8 cellular contexts compared by ENCODE assay signal in the genomic region with DNA sequence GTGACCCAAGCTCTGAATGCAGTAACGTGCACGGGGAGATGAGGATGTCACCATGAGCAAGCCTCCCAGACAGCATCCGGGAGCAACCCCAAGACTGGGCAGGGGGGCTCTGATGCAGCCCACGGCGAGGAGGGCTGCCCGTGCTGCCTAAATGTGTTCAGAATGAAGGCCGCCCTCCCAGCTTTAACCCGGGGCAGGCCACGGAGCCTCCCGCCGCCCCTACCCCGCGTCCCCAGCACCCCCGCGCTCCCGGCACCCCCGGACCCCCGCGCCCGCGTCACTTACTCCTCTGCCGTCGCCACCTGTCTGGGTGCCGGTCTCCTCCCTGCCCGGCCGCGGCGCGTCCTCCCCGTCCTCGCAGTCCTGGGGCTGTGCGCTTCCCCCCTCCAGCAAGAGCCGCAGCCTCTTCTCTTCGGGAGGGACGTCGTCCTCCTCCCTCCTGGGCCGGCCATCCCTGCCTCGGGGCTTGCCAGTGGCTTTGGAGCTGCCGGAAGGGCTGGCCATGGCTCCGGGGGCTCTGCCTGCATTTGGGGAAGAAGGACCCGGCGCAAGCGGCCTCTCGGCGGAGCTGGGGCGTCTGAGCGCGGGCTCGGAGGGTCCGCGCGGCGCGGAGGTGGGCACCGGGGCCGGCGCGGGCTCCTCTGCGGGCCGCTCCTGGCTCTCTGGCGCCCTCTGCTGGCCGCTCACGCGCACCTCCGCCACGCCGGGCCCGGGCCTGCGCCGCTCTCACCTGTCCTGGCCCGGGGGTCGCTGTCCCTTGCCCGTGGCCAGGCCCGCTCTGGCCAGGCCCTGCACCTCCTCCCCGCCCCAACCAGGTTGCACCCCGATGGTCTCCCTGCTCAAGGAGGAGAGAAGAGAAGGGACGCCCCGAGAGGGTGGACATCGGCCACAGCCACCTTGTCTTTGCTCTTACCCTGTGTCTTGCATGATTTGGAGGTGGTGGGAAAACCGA. TPM values are rescaled to one million over a fixed set of nuclear protein-coding genes. Genes with fewer than 3 reads are reported as not detected.
DNase-seq lines count a peak whose midpoint lies in the region; ATAC-seq, FAIRE-seq and TF ChIP-seq lines count a peak whose summit lies in the region.
"Not testable (repeated sequence)": the region's sequence is repeated elsewhere in the genome, so short reads cannot be mapped to it uniquely, and the experiment has no call there.

No MANE protein-coding gene starts in this region.

- peak; percentile 51 for TF ChIP-seq CTCF in CD4-positive, alpha-beta T cell (IDR thresholded peaks at IDR 0.05)
- TF ChIP-seq CTCF in HEK293 (tag by site-specific recombination; IDR thresholded peaks at IDR 0.05) (peak; percentile 64; the same call in 1 of the 2 replicates), K562 (IDR thresholded peaks at IDR 0.05 in 2 of 3, conservative IDR thresholded peaks at IDR 0.05 in 1 of 3; ENCODE audit: insufficient read depth in 2 of 3, low read depth in 1 of 3, low read length in 3 of 3) (peak; percentile 34 to 83 (median 64))

- intact Hi-C loops in CD4-positive, alpha-beta T cell (cut with DNase I, micrococcal nuclease): loop anchor here (5.0 to 10.0 kb wide), 2 partner anchors 56 to 783 kb away; a partner anchor contains a TSS
- intact Hi-C loops in activated CD4-positive, alpha-beta T cell treated with anti-CD3 and anti-CD28 coated beads for 36 hours (cut with DNase I, micrococcal nuclease): loop anchor here (1.0 to 5.0 kb wide), 2 partner anchors 56 kb away; a partner anchor contains a TSS
- intact Hi-C loops in K562 (cut with micrococcal nuclease): loop anchor here (10.0 kb wide), 1 partner anchor 87 kb away; no protein-coding TSS in a partner anchor
- intact Hi-C loops in left cardiac atrium (cut with DNase I): not testable (repeated sequence)

- H3K27me3 Mint-ChIP-seq in CD4-positive, alpha-beta T cell; activated CD4-positive, alpha-beta T cell treated with anti-CD3 and anti-CD28 coated beads for 36 hours: not testable (repeated sequence)

- BruUV-seq in K562 (replicated peaks; lab: Mats Ljungman, UMichigan): not testable (repeated sequence)

- not testable (repeated sequence) for H4K20me1 ChIP-seq in K562 (replicated peaks; ENCODE audit: control insufficient read depth, insufficient read depth, low read length)

- H3K36me3 Mint-ChIP-seq in CD4-positive, alpha-beta T cell (ENCODE audit: low read depth); activated CD4-positive, alpha-beta T cell treated with anti-CD3 and anti-CD28 coated beads for 36 hours (ENCODE audit: low read depth): not testable (repeated sequence)

- H3K36me3 ChIP-seq in HEK293 (ENCODE audit: control insufficient read depth in 2 of 2, insufficient read depth in 1 of 2, low read length in 2 of 2); K562 (ENCODE audit: control insufficient read depth, insufficient read depth, low read length); neuronal stem cell (replicated peaks in 1 of 2; ENCODE audit: control insufficient read depth in 2 of 2, insufficient read depth in 2 of 2, low read length in 2 of 2): not testable (repeated sequence)

- not testable (repeated sequence) for H3K27me3 ChIP-seq in CD4-positive, alpha-beta T cell (ENCODE audit: control insufficient read depth, insufficient read depth, low read length); K562 (ENCODE audit: control insufficient read depth in 2 of 2, insufficient read depth in 2 of 2, low read length in 2 of 2); neuronal stem cell (ENCODE audit: control insufficient read depth in 3 of 3, insufficient read depth in 3 of 3, low read depth in 1 of 3, low read length in 3 of 3)

- ATAC-seq in CD4-positive, alpha-beta T cell (ENCODE audit: poor library complexity): peak; percentile 52
- ATAC-seq in activated CD4-positive, alpha-beta T cell treated with anti-CD3 and anti-CD28 coated beads for 36 hours: peak; percentile 55
- ATAC-seq in K562: peak; percentile 76
- not testable (repeated sequence) for ATAC-seq in left cardiac atrium

- not testable (repeated sequence) for FAIRE-seq in K562 (lab: Jason Lieb, UNC)

- not testable (repeated sequence) for H3K79me1 ChIP-seq in neuronal stem cell (ENCODE audit: low read depth, low read length)

- H2AFZ ChIP-seq in K562 (ENCODE audit: low read depth, low read length): peak overlapping the region; percentile 55; the same call in 1 of the 2 replicates
- H2AFZ ChIP-seq in neuronal stem cell (ENCODE audit: low read length): peak overlapping the region; percentile 95

- not testable (repeated sequence) for TF ChIP-seq POLR2A in K562 (conservative IDR thresholded peaks at IDR 0.05)

- not testable (repeated sequence) for H3K27ac ChIP-seq in CD4-positive, alpha-beta T cell (ENCODE audit: low read depth, low read length); HEK293 (ENCODE audit: extremely low read depth, low read depth, low read length); K562 (ENCODE audit: extremely low read depth, low read depth, low read length); neuronal stem cell (replicated peaks; ENCODE audit: low read length)

- not testable (repeated sequence) for H3K9me3 Mint-ChIP-seq in CD4-positive, alpha-beta T cell; activated CD4-positive, alpha-beta T cell treated with anti-CD3 and anti-CD28 coated beads for 36 hours (ENCODE audit: low read depth)

- in situ Hi-C loops in K562 (cut with MboI): not testable (repeated sequence)

- H3K4me3 ChIP-seq in HEK293 (ENCODE audit: low read depth, low read length): peak overlapping the region; percentile 45
- H3K4me3 ChIP-seq in K562: peak overlapping the region; percentile 23; the same call in 1 of the 2 replicates
- peak overlapping the region; percentile 44 to 80 for H3K4me3 ChIP-seq in neuronal stem cell (ENCODE audit: low read length in 2 of 2)

- WGBS in K562 (ENCODE audit: insufficient coverage, low coverage, missing lambda C conversion rate): 2% methylated on average over 37 of the region's 80 CpGs
- no CpG with 5 or more reads among the region's 80 CpGs for WGBS in neuronal stem cell (ENCODE audit: extremely low coverage in 2 of 2, insufficient read length in 2 of 2, insufficient replicate concordance in 1 of 2), 2 donors

- TF ChIP-seq RAD21 in K562 (CRISPR knock-in tag; conservative IDR thresholded peaks at IDR 0.05 in 1 of 2, IDR thresholded peaks at IDR 0.05 in 1 of 2): peak; percentile 53 to 60

- H3K9me1 ChIP-seq in K562 (ENCODE audit: control insufficient read depth, insufficient read depth, low read length): not testable (repeated sequence)

- not testable (repeated sequence) for H3K27ac Mint-ChIP-seq in CD4-positive, alpha-beta T cell; activated CD4-positive, alpha-beta T cell treated with anti-CD3 and anti-CD28 coated beads for 36 hours

- peak overlapping the region; percentile 80 for H3K4me3 Mint-ChIP-seq in CD4-positive, alpha-beta T cell
- H3K4me3 Mint-ChIP-seq in activated CD4-positive, alpha-beta T cell treated with anti-CD3 and anti-CD28 coated beads for 36 hours: peak overlapping the region; percentile 44

- H3K18ac ChIP-seq in neuronal stem cell (ENCODE audit: low read length): not testable (repeated sequence)

- H2AK5ac ChIP-seq in neuronal stem cell (ENCODE audit: low read depth, low read length): not testable (repeated sequence)

- not testable (repeated sequence) for H3K14ac ChIP-seq in neuronal stem cell (ENCODE audit: low read length)

- H3K4me2 ChIP-seq in K562 (ENCODE audit: insufficient read depth, low read length): not testable (repeated sequence)
- peak overlapping the region; percentile 60 for H3K4me2 ChIP-seq in neuronal stem cell (ENCODE audit: insufficient read depth, low read length, poor library complexity, severe bottlenecking)

- not testable (repeated sequence) for H3K79me2 ChIP-seq in K562 (ENCODE audit: control insufficient read depth, insufficient read depth, low read length)

- not testable (repeated sequence) for H3K4me1 Mint-ChIP-seq in CD4-positive, alpha-beta T cell (ENCODE audit: low read depth); activated CD4-positive, alpha-beta T cell treated with anti-CD3 and anti-CD28 coated beads for 36 hours

- peak overlapping the region in 1 of 2 experiments; percentile 45; a peak in 1 of 4 replicates for H3K9ac ChIP-seq in K562 (ENCODE audit: insufficient read depth in 1 of 2, low read depth in 2 of 2, low read length in 2 of 2)
- H3K9ac ChIP-seq in neuronal stem cell (ENCODE audit: low read depth, low read length, poor library complexity): peak overlapping the region; percentile 70

- not testable (repeated sequence) for H3K4ac ChIP-seq in neuronal stem cell (ENCODE audit: low read length)

- H3K9me3 ChIP-seq in CD4-positive, alpha-beta T cell (ENCODE audit: control insufficient read depth, low read length); HEK293 (ENCODE audit: control insufficient read depth, insufficient read depth, low read depth, low read length); K562 (replicated peaks; ENCODE audit: control insufficient read depth, insufficient read depth, low read depth, low read length); neuronal stem cell (replicated peaks in 1 of 2; ENCODE audit: control insufficient read depth in 2 of 2, insufficient read depth in 1 of 2, low read depth in 1 of 2, low read length in 2 of 2): not testable (repeated sequence)

- not testable (repeated sequence) for H2BK120ac ChIP-seq in neuronal stem cell (ENCODE audit: low read depth, low read length)

- not testable (repeated sequence) for H3K23ac ChIP-seq in neuronal stem cell (ENCODE audit: low read depth, low read length, poor library complexity)

- POLR2A ChIA-PET in CD4-positive, alpha-beta T cell (lab: Charles Lee); HEK293 (lab: Yijun Ruan, JAX); activated CD4-positive, alpha-beta T cell treated with anti-CD3 and anti-CD28 coated beads for 36 hours (lab: Charles Lee); K562 (lab: Yijun Ruan, JAX): not testable (repeated sequence)

- not testable (repeated sequence) for H3K4me1 ChIP-seq in HEK293 (ENCODE audit: control insufficient read depth, insufficient read depth, low read length); K562 (replicated peaks in 1 of 2; ENCODE audit: control insufficient read depth in 2 of 2, insufficient read depth in 2 of 2, low read length in 2 of 2); neuronal stem cell (ENCODE audit: control insufficient read depth in 2 of 2, insufficient read depth in 1 of 2, low read depth in 1 of 2, low read length in 2 of 2)

- CTCF ChIA-PET in CD4-positive, alpha-beta T cell (lab: Charles Lee): interaction anchor here (0.7 kb wide), 1 partner anchor 56 kb away, joined by 3 read pairs; a partner anchor contains a TSS
- CTCF ChIA-PET in HEK293 (lab: Yijun Ruan, JAX): interaction anchor here (0.5 to 0.7 kb wide), 2 partner anchors 12 to 244 kb away, joined by 3 read pairs; no protein-coding TSS in a partner anchor
- CTCF ChIA-PET in activated CD4-positive, alpha-beta T cell treated with anti-CD3 and anti-CD28 coated beads for 36 hours (lab: Charles Lee): interaction anchor here (0.6 to 0.7 kb wide), 3 partner anchors 56 to 93 kb away, joined by 3 read pairs; no protein-coding TSS in a partner anchor
- CTCF ChIA-PET in K562 (lab: Yijun Ruan, JAX; ENCODE audit: low intra/inter-chr PET ratio): interaction anchor here (0.6 kb wide), 1 partner anchor 117 kb away, joined by 3 read pairs; no protein-coding TSS in a partner anchor

- not testable (repeated sequence) for TF ChIP-seq EP300 in K562 (IDR thresholded peaks at IDR 0.05; ENCODE audit: low read length)

- H4K8ac ChIP-seq in neuronal stem cell (ENCODE audit: low read depth, low read length): not testable (repeated sequence)

- not testable (repeated sequence) for H2BK15ac ChIP-seq in neuronal stem cell (ENCODE audit: low read length)

- H2BK12ac ChIP-seq in neuronal stem cell (ENCODE audit: low read length): not testable (repeated sequence)

- DNase-seq in CD4-positive, alpha-beta T cell: peak; percentile 24 to 77 (median 62)
- DNase-seq in NCI-H460 (ENCODE audit: extremely low read depth, low read depth) (peak; percentile 7), K562 (ENCODE audit: extremely low read depth in 1 of 4, low spot score in 3 of 4) (peak; percentile 56 to 86 (median 77)), left cardiac atrium (peak; percentile 48), neuronal stem cell (ENCODE audit: low spot score) (peak; percentile 72)
- peak; percentile 83 for DNase-seq in activated CD4-positive, alpha-beta T cell treated with anti-CD3 and anti-CD28 coated beads for 36 hours
- peak; percentile 61 for DNase-seq in stimulated activated CD8-positive, alpha-beta memory T cell treated with anti-CD3 and anti-CD28 coated beads, Interleukin-4, amount 100 ng/mL, for 24 hours (ENCODE audit: low read depth)

- H2BK5ac ChIP-seq in neuronal stem cell (ENCODE audit: low read length): not testable (repeated sequence)

- H4K91ac ChIP-seq in neuronal stem cell (ENCODE audit: low read depth, low read length, poor library complexity): not testable (repeated sequence)

RNA-seq across cellular contexts. Expression of a gene that starts 55.9 kb away (rescaled TPM):
- total RNA-seq in CD4-positive, alpha-beta T cell: 10 to 100 TPM; 18.3 to 19.5 TPM
- 378 and 379 TPM in 2 replicates for total RNA-seq in NCI-H460 (2014; rRNA removed; shearing (Covaris generic))
- polyA plus RNA-seq in NCI-H460 (2014; cell fraction: nucleus; rRNA removed): 276 and 290 TPM in 2 replicates
- 100 to 1,000 TPM; 228 to 247 TPM for total RNA-seq in activated CD4-positive, alpha-beta T cell treated with anti-CD3 and anti-CD28 coated beads for 36 hours
- total RNA-seq in K562 (2011; cell fraction: chromatin; rRNA removed; ENCODE audit: low replicate concordance): 152 and 366 TPM in 2 replicates
- 72.2 and 86.7 TPM in 2 replicates for total RNA-seq in K562 (2011; cell fraction: nucleolus; rRNA removed)
- 180 and 190 TPM in 2 replicates for total RNA-seq in K562 (2011; cell fraction: nucleoplasm; rRNA removed)
- total RNA-seq in K562 (2014; rRNA removed) (110 and 116 TPM in 2 replicates), K562 (2014; rRNA removed; fragmentation: Illumina TruSeq; extraction: Trizol) (195 and 236 TPM in 2 replicates), K562 (2015; rRNA removed; fragmentation: Illumina TruSeq; extraction: Trizol) (36.0 and 42.1 TPM in 2 replicates), K562 (2021) (208 and 215 TPM in 2 replicates), left cardiac atrium (10 to 100 TPM; 10.1 to 17.9 TPM)
- polyA plus RNA-seq in K562 (2011; rRNA removed) (127 and 129 TPM in 2 replicates), K562 (2014; fragmentation: Illumina TruSeq; extraction: Trizol) (345 and 354 TPM in 2 replicates), K562 (2014; fragmentation: Nextera tagmentation; extraction: Ambion mirVana) (100 to 1,000 TPM; 232 to 268 TPM), K562 (2014; rRNA removed) (261 and 331 TPM in 2 replicates)
- polyA plus RNA-seq in K562 (2011; cell fraction: cytosol; rRNA removed): 50.5 and 79.9 TPM in 2 replicates
- polyA plus RNA-seq in K562 (2011; cell fraction: nucleus; rRNA removed): 142 and 195 TPM in 2 replicates
- polyA plus RNA-seq in K562 (2012): 92.6 and 745 TPM in 2 replicates
- polyA minus RNA-seq in K562 (2011; rRNA and poly(A)+ RNA removed): 134 and 171 TPM in 2 replicates
- 42.9 and 53.7 TPM in 2 replicates for polyA minus RNA-seq in K562 (2011; cell fraction: cytosol; rRNA and poly(A)+ RNA removed)
- polyA minus RNA-seq in K562 (2011; cell fraction: nucleus; rRNA and poly(A)+ RNA removed): 36.8 and 107 TPM in 2 replicates
- 31.8 TPM for polyA plus RNA-seq in neuronal stem cell (2013, experiment 1 of 2)
- 30.5 TPM for polyA plus RNA-seq in neuronal stem cell (2013, experiment 2 of 2)

Comparison
In these comparisons a context has a peak if more than half of its experiments do, and no peak if none do; other contexts are left out.
1. DNase-seq: peak in every context shown above with its lines; median percentile 83 in activated CD4-positive, alpha-beta T cell treated with anti-CD3 and anti-CD28 coated beads for 36 hours; 77 in K562; 72 in neuronal stem cell; 62 in CD4-positive, alpha-beta T cell; 61 in stimulated activated CD8-positive, alpha-beta memory T cell treated with anti-CD3 and anti-CD28 coated beads, Interleukin-4, amount 100 ng/mL, for 24 hours; 48 in left cardiac atrium; 7 in NCI-H460.